In the genomic region with DNA sequence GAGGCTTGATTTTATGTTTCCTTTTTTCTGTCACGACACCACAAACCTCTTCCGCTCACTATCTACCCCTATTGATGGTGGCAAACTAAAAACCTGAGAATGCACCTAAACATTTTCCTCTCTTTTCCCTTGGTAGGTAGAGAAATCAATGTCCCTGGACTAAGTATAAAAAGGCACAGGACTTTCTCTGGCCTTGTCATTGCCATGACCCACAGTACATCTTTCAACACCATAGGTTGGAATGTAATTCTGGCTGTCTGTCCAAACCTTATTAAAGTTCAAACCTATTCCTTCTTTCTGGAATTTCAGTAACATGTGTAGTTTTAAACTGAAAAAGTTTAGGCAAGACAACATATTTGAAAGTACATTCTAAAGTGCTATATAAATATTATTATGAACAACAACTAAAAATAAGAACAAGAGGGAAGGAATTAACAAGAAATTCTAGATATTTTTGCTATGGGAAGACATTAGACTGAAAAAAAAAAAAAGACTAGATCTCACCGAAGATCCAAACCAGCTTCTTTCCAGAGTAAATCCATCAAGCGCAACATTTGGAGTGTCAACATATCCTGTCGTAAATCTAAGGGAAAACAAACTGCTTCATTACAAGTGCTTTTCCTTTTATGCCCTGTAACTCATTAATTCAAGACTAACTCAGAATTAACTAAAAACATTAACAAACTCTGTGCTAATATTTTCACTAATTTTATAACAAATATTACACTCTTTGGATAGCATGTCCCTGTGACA, we compare ENCODE assay signal across 24 cellular contexts.
A peak's percentile ranks its signal among the peaks of the same experiment; 100 is the strongest.
DNase-seq lines count a peak whose midpoint lies in the region; ATAC-seq, FAIRE-seq and TF ChIP-seq lines count a peak whose summit lies in the region.
"Had no signal": no experiment of that assay in that cellular context is flagged by ENCODE, and none has a peak within 500 bp of the region (broad histone marks: within the 10 kb centered on the region; RNA-seq: fewer than 3 reads in every experiment).

No MANE protein-coding gene starts in this region.

- POLR2A ChIA-PET in Panc1 (lab: Charles Lee), result no interaction called here

- no peak for ATAC-seq in Panc1
- ATAC-seq: stimulated activated naive CD8-positive, alpha-beta T cell treated with anti-CD3 and anti-CD28 coated beads, Interleukin-15, Interleukin-2, amounts not matched to agents 100 U/mL and 50 U/mL, for 24 hours had no signal

- H3K27me3 Mint-ChIP-seq in progenitor cell of endocrine pancreas, result no peaks in the 10 kb centered on the region
- H3K27me3 Mint-ChIP-seq: CD8-positive, alpha-beta memory T cell; memory B cell had no signal

- H3K27ac Mint-ChIP-seq in progenitor cell of endocrine pancreas, result peak overlapping the region; percentile 7
- H3K27ac Mint-ChIP-seq: CD8-positive, alpha-beta memory T cell; memory B cell had no signal

- intact Hi-C loops in Panc1 (cut with micrococcal nuclease; ENCODE audit: unreplicated experiment), result no loop called here
- intact Hi-C loops in kidney (cut with DNase I), result no loop called here

- in situ Hi-C loops in Panc1 (cut with HindIII; ENCODE audit: low pct_unique_long_range_greater_than_20kb, low sequenced_read_pairs), result no loop called here

- no peaks in the 10 kb centered on the region for H3K27me3 ChIP-seq in Panc1 (ENCODE audit: control insufficient read depth, insufficient read depth, low read length)
- H3K27me3 ChIP-seq: dorsolateral prefrontal cortex, neutrophil had no signal

- H3K9me3 ChIP-seq in Panc1 (ENCODE audit: control insufficient read depth, insufficient read depth, low read depth, low read length) (peaks cover under 1% of the 10 kb centered on the region; the same call in 1 of the 2 replicates), kidney (ENCODE audit: control insufficient read depth in 1 of 2, low read length in 2 of 2) (no peaks in the 10 kb centered on the region)
- H3K9me3 ChIP-seq: neutrophil had no signal

- peak overlapping the region; percentile 62 for H3K27ac ChIP-seq in Panc1 (ENCODE audit: low read length)
- H3K27ac ChIP-seq in kidney (ENCODE audit: low read depth in 2 of 2, low read length in 2 of 2), result no peak overlapping the region
- H3K27ac ChIP-seq: dorsolateral prefrontal cortex, neutrophil had no signal

- H3K4me1 Mint-ChIP-seq in progenitor cell of endocrine pancreas (ENCODE audit: low read depth), result peaks cover 23% of the 10 kb centered on the region
- H3K4me1 Mint-ChIP-seq: memory B cell had no signal

- no peak overlapping the region for H3K4me3 Mint-ChIP-seq in progenitor cell of endocrine pancreas (ENCODE audit: low read depth)
- H3K4me3 Mint-ChIP-seq: CD8-positive, alpha-beta memory T cell; memory B cell had no signal

- DNase-seq in NCI-H510A treated with DMSO at 0.1 percent for 48 hours (lab: John Stamatoyannopoulos, UW) (peak; percentile 18), NCI-H510A (lab: John Stamatoyannopoulos, UW) (no peak), Panc1 (ENCODE audit: low read depth, low spot score) (no peak), kidney (no peak), progenitor cell of endocrine pancreas (ENCODE audit: low spot score, unreplicated experiment) (no peak), OCI-M1 (lab: John Stamatoyannopoulos, UW) (no peak)
- DNase-seq in effector CD4-positive, alpha-beta T cell, result no peak
- DNase-seq in activated naive CD4-positive, alpha-beta T cell treated with Interleukin-2 at 50 U/mL for 16 hours, result no peak
- DNase-seq: activated CD8-positive, alpha-beta memory T cell treated with anti-CD3 and anti-CD28 coated beads for 24 hours; activated gamma-delta T cell; AML-193; CD8-positive, alpha-beta memory T cell; DMS153; dorsolateral prefrontal cortex; IMR-90; NCI-H1092 treated with DMSO at 0.1 percent for 48 hours; NCI-H1930; NCI-H226; NCI-H748 treated with DMSO at 0.1 percent for 48 hours; RPMI8226; stimulated activated naive CD8-positive, alpha-beta T cell treated with anti-CD3 and anti-CD28 coated beads, Interleukin-15, Interleukin-2, amounts not matched to agents 100 U/mL and 50 U/mL, for 24 hours had no signal

- FAIRE-seq in kidney (lab: Jason Lieb, UNC), result peak; percentile 59
- FAIRE-seq: A204.1 had no signal

- CTCF ChIA-PET in Panc1 (lab: Charles Lee), result no interaction called here

- no peak overlapping the region for H3K9ac ChIP-seq in kidney (ENCODE audit: low read length in 2 of 2)

- peaks cover 9% of the 10 kb centered on the region for H3K36me3 Mint-ChIP-seq in progenitor cell of endocrine pancreas (ENCODE audit: insufficient read depth)

- H3K36me3 ChIP-seq in Panc1 (ENCODE audit: control insufficient read depth, insufficient read depth, low read length) (peaks cover 4% of the 10 kb centered on the region), kidney (ENCODE audit: control insufficient read depth in 1 of 2, insufficient read depth in 2 of 2, low read length in 2 of 2) (peaks cover under 1 to 1% of the 10 kb centered on the region in 2 donors)

- no peak for TF ChIP-seq CTCF in Panc1 (IDR thresholded peaks at IDR 0.05)
- no peak for TF ChIP-seq CTCF in kidney (IDR thresholded peaks at IDR 0.05; ENCODE audit: borderline replicate concordance, extremely low read depth, insufficient read depth)
- TF ChIP-seq CTCF in progenitor cell of endocrine pancreas (IDR thresholded peaks at IDR 0.05; ENCODE audit: unreplicated experiment), result no peak

- H3K4me1 ChIP-seq in Panc1 (ENCODE audit: control insufficient read depth, insufficient read depth, low read length) (peaks cover 30% of the 10 kb centered on the region; the same call in 1 of the 2 replicates), kidney (ENCODE audit: control insufficient read depth in 1 of 2, insufficient read depth in 1 of 2, low read depth in 1 of 2, low read length in 2 of 2) (peaks cover 0 to 2% of the 10 kb centered on the region in 2 donors)

- H3K4me3 ChIP-seq in Panc1 (ENCODE audit: low read depth in 2 of 2, low read length in 2 of 2) (no peak overlapping the region), kidney (ENCODE audit: low read length in 2 of 2) (no peak overlapping the region)
- H3K4me3 ChIP-seq: dorsolateral prefrontal cortex had no signal

- TSS peak; percentile 51 for BruUV-seq in Panc1 (replicated peaks; lab: Mats Ljungman, UMichigan)

- H3K9me3 Mint-ChIP-seq in progenitor cell of endocrine pancreas (ENCODE audit: low read depth), result no peaks in the 10 kb centered on the region
- H3K9me3 Mint-ChIP-seq: memory B cell had no signal
